Comparison of ENCODE assay signal across 13 cellular contexts in genomic region chr5:177388521-177389052, GRCh38. TPM values are rescaled to one million over a fixed set of nuclear protein-coding genes. Genes with fewer than 3 reads are reported as not detected.
DNase-seq lines count a peak whose midpoint lies in the region; ATAC-seq and TF ChIP-seq lines count a peak whose summit lies in the region.
"Had no signal": no experiment of that assay in that cellular context is flagged by ENCODE, and none has a peak within 500 bp of the region (broad histone marks: within the 10 kb centered on the region; RNA-seq: fewer than 3 reads in every experiment).

No MANE protein-coding gene starts in this region.

- POLR2A ChIA-PET in HEK293 (lab: Yijun Ruan, JAX): interaction anchor here (0.6 kb wide), 1 partner anchor 9 kb away, joined by 3 read pairs; no protein-coding TSS in a partner anchor

- peaks cover 4 to 41% (median 21%) of the 10 kb centered on the region in 4 donors for H3K4me1 Mint-ChIP-seq in CD4-positive, CD25-positive, alpha-beta regulatory T cell
- H3K4me1 Mint-ChIP-seq in brain (peaks cover 31% of the 10 kb centered on the region), natural killer cell (peaks cover 36 to 42% of the 10 kb centered on the region in 2 donors)

- no peak for DNase-seq in CD4-positive, CD25-positive, alpha-beta regulatory T cell
- DNase-seq in natural killer cell (no peak), epidermal melanocyte (ENCODE audit: insufficient read length, low spot score) (no peak), amygdala (lab: John Stamatoyannopoulos, UW) (no peak), ureter (ENCODE audit: low spot score) (no peak), iPS-NIHi11 (ENCODE audit: low spot score) (no peak)
- DNase-seq: NCI-H2171 treated with DMSO at 0.1 percent for 48 hours had no signal

- H3K4me3 Mint-ChIP-seq in CD4-positive, CD25-positive, alpha-beta regulatory T cell: peak overlapping the region in 1 of 4 donors; percentile 83
- H3K4me3 Mint-ChIP-seq in brain (no peak overlapping the region), natural killer cell (peak overlapping the region; percentile 17)

- H3K27ac ChIP-seq in CD4-positive, CD25-positive, alpha-beta regulatory T cell (ENCODE audit: insufficient read depth, low read length, poor library complexity, severe bottlenecking): peak overlapping the region; percentile 73
- H3K27ac ChIP-seq in HEK293 (ENCODE audit: extremely low read depth, low read depth, low read length): no peak overlapping the region
- H3K27ac ChIP-seq: HL-60 had no signal

- intact Hi-C loops in natural killer cell (cut with micrococcal nuclease): no loop called here

- H3K27me3 ChIP-seq in CD4-positive, CD25-positive, alpha-beta regulatory T cell (ENCODE audit: control insufficient read depth, insufficient read depth, low read length): no peaks in the 10 kb centered on the region
- H3K27me3 ChIP-seq: MG63 had no signal

- no peaks in the 10 kb centered on the region for H3K27me3 Mint-ChIP-seq in CD4-positive, CD25-positive, alpha-beta regulatory T cell
- H3K27me3 Mint-ChIP-seq in brain: peaks cover 13% of the 10 kb centered on the region
- peaks cover 0 to 2% of the 10 kb centered on the region in 2 donors for H3K27me3 Mint-ChIP-seq in natural killer cell (ENCODE audit: low read depth in 2 of 2)

- peak overlapping the region in 2 of 3 donors; percentile 81 to 87 for H3K27ac Mint-ChIP-seq in CD4-positive, CD25-positive, alpha-beta regulatory T cell
- H3K27ac Mint-ChIP-seq in brain: peak overlapping the region in 3 of 5 experiments; percentile 40 to 62 (median 44)
- peak overlapping the region; percentile 81 to 82 for H3K27ac Mint-ChIP-seq in natural killer cell

- no peaks in the 10 kb centered on the region for H3K36me3 ChIP-seq in CD4-positive, CD25-positive, alpha-beta regulatory T cell (ENCODE audit: control insufficient read depth, insufficient read depth, low read length)
- H3K36me3 ChIP-seq in HEK293 (ENCODE audit: control insufficient read depth in 2 of 2, insufficient read depth in 1 of 2, low read length in 2 of 2): no peaks in the 10 kb centered on the region
- H3K36me3 ChIP-seq: MG63 had no signal

- no peaks in the 10 kb centered on the region for H3K9me3 ChIP-seq in CD4-positive, CD25-positive, alpha-beta regulatory T cell (ENCODE audit: control insufficient read depth in 2 of 2, low read length in 2 of 2)
- H3K9me3 ChIP-seq in HEK293 (ENCODE audit: control insufficient read depth, insufficient read depth, low read depth, low read length): no peaks in the 10 kb centered on the region
- H3K9me3 ChIP-seq: Caco-2, MG63 had no signal

- H3K4me1 ChIP-seq in CD4-positive, CD25-positive, alpha-beta regulatory T cell (ENCODE audit: control insufficient read depth, insufficient read depth, low read length, poor library complexity, severe bottlenecking): peaks cover 30% of the 10 kb centered on the region
- no peaks in the 10 kb centered on the region for H3K4me1 ChIP-seq in HEK293 (ENCODE audit: control insufficient read depth, insufficient read depth, low read length)

- H3K9me3 Mint-ChIP-seq in CD4-positive, CD25-positive, alpha-beta regulatory T cell: no peaks in the 10 kb centered on the region
- H3K9me3 Mint-ChIP-seq in brain: peaks cover 0 to 3% (median 0%) of the 10 kb centered on the region in 5 experiments
- H3K9me3 Mint-ChIP-seq in natural killer cell: no peaks in the 10 kb centered on the region

- peak overlapping the region; percentile 35 for H3K4me3 ChIP-seq in CD4-positive, CD25-positive, alpha-beta regulatory T cell (ENCODE audit: low read depth, low read length)
- no peak overlapping the region for H3K4me3 ChIP-seq in HEK293 (ENCODE audit: low read depth, low read length)
- H3K4me3 ChIP-seq: MG63 had no signal

- TF ChIP-seq CTCF in HEK293 (tag by site-specific recombination; IDR thresholded peaks at IDR 0.05) (no peak), brain (conservative IDR thresholded peaks at IDR 0.05) (no peak), natural killer cell (IDR thresholded peaks at IDR 0.05) (no peak)

- H3K36me3 Mint-ChIP-seq in CD4-positive, CD25-positive, alpha-beta regulatory T cell: no peaks in the 10 kb centered on the region
- no peaks in the 10 kb centered on the region for H3K36me3 Mint-ChIP-seq in brain
- no peaks in the 10 kb centered on the region for H3K36me3 Mint-ChIP-seq in natural killer cell

- no peak for ATAC-seq in CD4-positive, CD25-positive, alpha-beta regulatory T cell (ENCODE audit: low read depth in 2 of 2)
- ATAC-seq in natural killer cell: no peak

- CTCF ChIA-PET in HEK293 (lab: Yijun Ruan, JAX): interaction anchor here (0.6 to 6.8 kb wide), 12 partner anchors 10 to 275 kb away, joined by 3 to 97 read pairs (median 6); partner anchors contain the start of genes GRK6 and PFN3

TF ChIP-seq in HEK293, 187 proteins besides CTCF, POLR2A, EP300 and RAD21:
- TF ChIP-seq ZBTB17 (tag by site-specific recombination; IDR thresholded peaks at IDR 0.05): peak; percentile 70
- no peak for TF ChIP-seq HOXD13 (CRISPR knock-in tag; IDR thresholded peaks at IDR 0.05; ENCODE audit: borderline replicate concordance)

RNA-seq across cellular contexts. Expression of gene SLC34A1, which starts 4.4 kb away (rescaled TPM):
- 0.20 TPM for total RNA-seq in CD4-positive, CD25-positive, alpha-beta regulatory T cell
- polyA plus RNA-seq in CD4-positive, CD25-positive, alpha-beta regulatory T cell: not detected
- polyA plus RNA-seq in brain (ENCODE audit: insufficient read depth, low read depth, low replicate concordance): not detected
- total RNA-seq in natural killer cell (under 1 TPM; 0.50 to 0.66 (median 0.63) TPM), ureter (not detected)
- total RNA-seq: Caco-2, epithelial cell of proximal tubule had no signal

RNA-seq across cellular contexts. Expression of gene PFN3, which starts 11.9 kb away (rescaled TPM):
- not detected for total RNA-seq in CD4-positive, CD25-positive, alpha-beta regulatory T cell
- not detected for polyA plus RNA-seq in CD4-positive, CD25-positive, alpha-beta regulatory T cell
- polyA plus RNA-seq in brain (ENCODE audit: insufficient read depth, low read depth, low replicate concordance): not detected
- total RNA-seq in natural killer cell (not detected), ureter (not detected)
- total RNA-seq: Caco-2, epithelial cell of proximal tubule had no signal

RNA-seq across cellular contexts. Expression of gene F12, which starts 20.8 kb away (rescaled TPM):
- total RNA-seq in CD4-positive, CD25-positive, alpha-beta regulatory T cell: 0.35 TPM
- polyA plus RNA-seq in CD4-positive, CD25-positive, alpha-beta regulatory T cell: under 1 TPM in 3 of 4 donors, not detected in 1; 0.16 to 0.94 (median 0.20) TPM
- polyA plus RNA-seq in brain (ENCODE audit: insufficient read depth, low read depth, low replicate concordance): 3.7 TPM
- 1 to 10 TPM in 1 of 3 donors, under 1 TPM in 2; 0.66 to 1.7 (median 0.93) TPM for total RNA-seq in natural killer cell
- 1.3 TPM for total RNA-seq in ureter

RNA-seq across cellular contexts. Expression of gene RGS14, which starts 30.9 kb away (rescaled TPM):
- total RNA-seq in CD4-positive, CD25-positive, alpha-beta regulatory T cell: 93.3 TPM
- polyA plus RNA-seq in CD4-positive, CD25-positive, alpha-beta regulatory T cell: 10 to 100 TPM; 40.1 to 59.8 (median 52.7) TPM
- 10.7 TPM for polyA plus RNA-seq in brain (ENCODE audit: insufficient read depth, low read depth, low replicate concordance)
- total RNA-seq in natural killer cell (10 to 100 TPM; 57.3 to 87.0 (median 66.1) TPM), ureter (17.3 TPM)

RNA-seq across cellular contexts. Expression of gene LMAN2, which starts 37.1 kb away (rescaled TPM):
- total RNA-seq in CD4-positive, CD25-positive, alpha-beta regulatory T cell: 77.9 TPM
- polyA plus RNA-seq in CD4-positive, CD25-positive, alpha-beta regulatory T cell: 100 to 1,000 TPM; 227 to 289 (median 240) TPM
- 130 TPM for polyA plus RNA-seq in brain (ENCODE audit: insufficient read depth, low read depth, low replicate concordance)
- total RNA-seq in natural killer cell (100 to 1,000 TPM; 112 to 124 (median 114) TPM), ureter (129 TPM)
